In genomic region chr10:68526634-68527132, GRCh38 we compare ENCODE assay signal across 8 cellular contexts. TPM values are rescaled to one million over a fixed set of nuclear protein-coding genes. Genes with fewer than 3 reads are reported as not detected.
DNase-seq lines count a peak whose midpoint lies in the region; ATAC-seq, FAIRE-seq and TF ChIP-seq lines count a peak whose summit lies in the region.

No MANE protein-coding gene starts in this region.

- H3K36me3 Mint-ChIP-seq in activated CD4-positive, alpha-beta memory T cell treated with anti-CD3 and anti-CD28 coated beads, Interleukin-2, amount 10 ng/mL, durations not matched to agents 7 days and 5 days (ENCODE audit: low read depth), result peaks cover 2% of the 10 kb centered on the region

- ATAC-seq in HCT116, result no peak

- no peaks in the 10 kb centered on the region for H3K9me2 ChIP-seq in HCT116 (ENCODE audit: insufficient read depth)

- intact Hi-C loops in HCT116 (cut with micrococcal nuclease), result no loop called here

- RAD21 ChIA-PET in HCT116 (lab: Charles Lee; ENCODE audit: low non-redundant PET in 1 of 2, low total read pairs in 2 of 2, uncharacterized antibody in 2 of 2, unreplicated experiment in 2 of 2), result no interaction called here

- peak overlapping the region; percentile 76 for H3K27ac Mint-ChIP-seq in activated CD4-positive, alpha-beta memory T cell treated with anti-CD3 and anti-CD28 coated beads, Interleukin-2, amount 10 ng/mL, durations not matched to agents 7 days and 5 days

- in situ Hi-C loops in KBM-7 (cut with MboI; ENCODE audit: low pct_unique_long_range_greater_than_20kb, low sequenced_read_pairs), result no loop called here

- H3K4me1 ChIP-seq in HCT116 (ENCODE audit: control insufficient read depth in 1 of 2, insufficient read depth in 2 of 2, low read length in 2 of 2) (peaks cover 0 to 4% of the 10 kb centered on the region in 2 experiments; a peak in 2 of 4 replicates), smooth muscle cell (ENCODE audit: low read depth) (peaks cover 5% of the 10 kb centered on the region)

- H3K27me3 Mint-ChIP-seq in activated CD4-positive, alpha-beta memory T cell treated with anti-CD3 and anti-CD28 coated beads, Interleukin-2, amount 10 ng/mL, durations not matched to agents 7 days and 5 days, result no peaks in the 10 kb centered on the region

- no peaks in the 10 kb centered on the region for H3F3A ChIP-seq in smooth muscle cell (ENCODE audit: low read depth)

- DNase-seq in HCT116 (ENCODE audit: low read depth, low spot score) (no peak), smooth muscle cell (lab: John Stamatoyannopoulos, UW; ENCODE audit: unreplicated experiment) (no peak), NCI-H2227 (lab: John Stamatoyannopoulos, UW; ENCODE audit: unreplicated experiment) (no peak), KBM-7 (no peak), frontal cortex (ENCODE audit: low spot score in 2 of 2) (no peak), amygdala (lab: John Stamatoyannopoulos, UW) (no peak)
- DNase-seq in activated CD4-positive, alpha-beta memory T cell treated with anti-CD3 and anti-CD28 coated beads, Interleukin-2, amount 10 ng/mL, durations not matched to agents 7 days and 5 days, result no peak

- peak overlapping the region; percentile 93 for H3K4me3 Mint-ChIP-seq in activated CD4-positive, alpha-beta memory T cell treated with anti-CD3 and anti-CD28 coated beads, Interleukin-2, amount 10 ng/mL, durations not matched to agents 7 days and 5 days

- CTCF ChIA-PET in HCT116 (lab: Charles Lee), result no interaction called here
- CTCF ChIA-PET in activated CD4-positive, alpha-beta memory T cell treated with anti-CD3 and anti-CD28 coated beads, Interleukin-2, amount 10 ng/mL, durations not matched to agents 7 days and 5 days (lab: Charles Lee), result no interaction called here

- H3K4me1 Mint-ChIP-seq in activated CD4-positive, alpha-beta memory T cell treated with anti-CD3 and anti-CD28 coated beads, Interleukin-2, amount 10 ng/mL, durations not matched to agents 7 days and 5 days, result peaks cover 11% of the 10 kb centered on the region

- FAIRE-seq in frontal cortex (lab: Jason Lieb, UNC), result no peak

- BruUV-seq in HCT116 (replicated peaks; lab: Mats Ljungman, UMichigan), result TSS peak; percentile 68

- no peak for TF ChIP-seq CTCF in HCT116 (IDR thresholded peaks at IDR 0.05 in 2 of 3, conservative IDR thresholded peaks at IDR 0.05 in 1 of 3; ENCODE audit: borderline replicate concordance in 1 of 3, insufficient read depth in 1 of 3, low read depth in 2 of 3, low read length in 2 of 3)
- no peak for TF ChIP-seq CTCF in smooth muscle cell (IDR thresholded peaks at IDR 0.05; ENCODE audit: borderline replicate concordance, insufficient read depth, poor library complexity, severe bottlenecking)

- TF ChIP-seq POLR2A in HCT116 (IDR thresholded peaks at IDR 0.05; ENCODE audit: borderline replicate concordance, extremely low read depth, insufficient read depth, insufficient read length), result no peak

- POLR2A ChIA-PET in HCT116 (lab: Charles Lee), result no interaction called here
- POLR2A ChIA-PET in activated CD4-positive, alpha-beta memory T cell treated with anti-CD3 and anti-CD28 coated beads, Interleukin-2, amount 10 ng/mL, durations not matched to agents 7 days and 5 days (lab: Charles Lee), result interaction anchor here (0.6 to 2.3 kb wide), 3 partner anchors 74 to 374 kb away, joined by 3 to 6 read pairs (median 4); partner anchors contain the start of gene RUFY2

- H3K27me3 ChIP-seq in HCT116 (ENCODE audit: insufficient read depth, low read length) (no peaks in the 10 kb centered on the region), smooth muscle cell (ENCODE audit: low read depth) (no peaks in the 10 kb centered on the region)

- H2AFZ ChIP-seq in HCT116 (ENCODE audit: low read depth, low read length, poor library complexity, severe bottlenecking), result no peak overlapping the region
- peak overlapping the region; percentile 97 for H2AFZ ChIP-seq in smooth muscle cell (ENCODE audit: low read depth)

- no peaks in the 10 kb centered on the region for H3K9me3 Mint-ChIP-seq in activated CD4-positive, alpha-beta memory T cell treated with anti-CD3 and anti-CD28 coated beads, Interleukin-2, amount 10 ng/mL, durations not matched to agents 7 days and 5 days

- H3K79me2 ChIP-seq in HCT116 (ENCODE audit: insufficient read depth, low read length) (peaks cover 8% of the 10 kb centered on the region; the same call in 1 of the 2 replicates), smooth muscle cell (ENCODE audit: low read depth) (peaks cover 19% of the 10 kb centered on the region)

- TF ChIP-seq RAD21 in HCT116 (IDR thresholded peaks at IDR 0.05; ENCODE audit: low read depth), result no peak

- H3K9me3 ChIP-seq in HCT116 (ENCODE audit: control insufficient read depth in 1 of 2, insufficient read depth in 1 of 2, low read depth in 1 of 2, low read length in 2 of 2), result no peaks in the 10 kb centered on the region
- H3K9me3 ChIP-seq in smooth muscle cell (replicated peaks; ENCODE audit: low read depth), result no peaks in the 10 kb centered on the region

- H4K20me1 ChIP-seq in HCT116 (ENCODE audit: insufficient read depth) (no peaks in the 10 kb centered on the region), smooth muscle cell (ENCODE audit: low read depth) (no peaks in the 10 kb centered on the region)

- H3K4me3 ChIP-seq in HCT116 (replicated peaks in 1 of 2; ENCODE audit: low read depth in 1 of 2, low read length in 2 of 2) (peak overlapping the region; percentile 78 to 90), iPS-11a (ENCODE audit: low read depth, low read length) (peak overlapping the region; percentile 91), smooth muscle cell (peak overlapping the region; percentile 100)

- H3K4me2 ChIP-seq in HCT116 (ENCODE audit: low read length) (peak overlapping the region; percentile 86), smooth muscle cell (peak overlapping the region; percentile 98)

- H3K9ac ChIP-seq in HCT116 (ENCODE audit: low read length) (peak overlapping the region; percentile 76), smooth muscle cell (ENCODE audit: low read depth) (peak overlapping the region; percentile 97)

- no peaks in the 10 kb centered on the region for H3K36me3 ChIP-seq in HCT116 (ENCODE audit: control insufficient read depth in 1 of 2, insufficient read depth in 2 of 2, low read length in 2 of 2)
- no peaks in the 10 kb centered on the region for H3K36me3 ChIP-seq in smooth muscle cell (ENCODE audit: low read depth)

- H3K27ac ChIP-seq in HCT116 (ENCODE audit: low read depth, low read length) (peak overlapping the region; percentile 78; the same call in 1 of the 2 replicates), smooth muscle cell (ENCODE audit: low read depth) (peak overlapping the region; percentile 95)

- 6% methylated on average over 2 of the region's 2 CpGs for WGBS in smooth muscle cell (ENCODE audit: low lambda C conversion rate)

TF ChIP-seq in HCT116, 20 proteins besides CTCF, POLR2A, EP300 and RAD21 (continues in another document):
- TF ChIP-seq JUND (IDR thresholded peaks at IDR 0.05) (no peak), EZH2phosphoT487 (IDR thresholded peaks at IDR 0.05; ENCODE audit: borderline replicate concordance) (no peak), TCF7L2 (IDR thresholded peaks at IDR 0.05; ENCODE audit: borderline replicate concordance, extremely low read depth, insufficient read depth, insufficient read length) (no peak), ZNF274 (IDR thresholded peaks at IDR 0.05; ENCODE audit: low read depth, low read length) (no peak), SRF (IDR thresholded peaks at IDR 0.05; ENCODE audit: low read depth) (no peak), MAX (IDR thresholded peaks at IDR 0.05) (no peak), EZH2 (IDR thresholded peaks at IDR 0.05) (no peak), SIN3A (IDR thresholded peaks at IDR 0.05; ENCODE audit: low read depth) (no peak), FOSL1 (IDR thresholded peaks at IDR 0.05; ENCODE audit: low read depth) (no peak), ELF1 (IDR thresholded peaks at IDR 0.05; ENCODE audit: borderline replicate concordance, low read depth) (no peak), ZBTB33 (IDR thresholded peaks at IDR 0.05; ENCODE audit: extremely low read depth, insufficient replicate concordance, low read length) (no peak)

RNA-seq across cellular contexts. Expression of gene SLC25A16, which starts 0.6 kb away (rescaled TPM):
- total RNA-seq in HCT116 (2021; ENCODE audit: unreplicated experiment) (8.5 TPM), smooth muscle cell (11.7 and 20.9 TPM in 2 replicates), frontal cortex (45.7 TPM)
- polyA plus RNA-seq in HCT116 (2012), result 2.4 and 3.1 TPM in 2 replicates
- 10 to 100 TPM; 14.7 to 17.5 TPM for total RNA-seq in activated CD4-positive, alpha-beta memory T cell treated with anti-CD3 and anti-CD28 coated beads, Interleukin-2, amount 10 ng/mL, durations not matched to agents 7 days and 5 days
- 5.3 and 6.9 TPM in 2 replicates for polyA plus RNA-seq in smooth muscle cell

RNA-seq across cellular contexts. Expression of gene TET1, which starts 33.5 kb away (rescaled TPM):
- total RNA-seq in HCT116 (2021; ENCODE audit: unreplicated experiment), result 2.7 TPM
- 0.43 and 0.44 TPM in 2 replicates for polyA plus RNA-seq in HCT116 (2012)
- total RNA-seq in activated CD4-positive, alpha-beta memory T cell treated with anti-CD3 and anti-CD28 coated beads, Interleukin-2, amount 10 ng/mL, durations not matched to agents 7 days and 5 days, result 1 to 10 TPM; 1.5 to 1.6 TPM
- 15.3 and 19.1 TPM in 2 replicates for total RNA-seq in smooth muscle cell
- 2.1 and 2.5 TPM in 2 replicates for polyA plus RNA-seq in smooth muscle cell
- 39.9 TPM for total RNA-seq in frontal cortex

RNA-seq across cellular contexts. Expression of gene DNA2, which starts 54.9 kb away (rescaled TPM):
- total RNA-seq in HCT116 (2021; ENCODE audit: unreplicated experiment), result 20.9 TPM
- polyA plus RNA-seq in HCT116 (2012), result 2.7 and 5.3 TPM in 2 replicates
- 10 to 100 TPM; 34.7 to 40.4 TPM for total RNA-seq in activated CD4-positive, alpha-beta memory T cell treated with anti-CD3 and anti-CD28 coated beads, Interleukin-2, amount 10 ng/mL, durations not matched to agents 7 days and 5 days
- 5.7 and 13.8 TPM in 2 replicates for total RNA-seq in smooth muscle cell
- 2.1 and 2.9 TPM in 2 replicates for polyA plus RNA-seq in smooth muscle cell
- 39.1 TPM for total RNA-seq in frontal cortex
